Comparison of ENCODE assay signal across 20 cellular contexts in the genomic region with DNA sequence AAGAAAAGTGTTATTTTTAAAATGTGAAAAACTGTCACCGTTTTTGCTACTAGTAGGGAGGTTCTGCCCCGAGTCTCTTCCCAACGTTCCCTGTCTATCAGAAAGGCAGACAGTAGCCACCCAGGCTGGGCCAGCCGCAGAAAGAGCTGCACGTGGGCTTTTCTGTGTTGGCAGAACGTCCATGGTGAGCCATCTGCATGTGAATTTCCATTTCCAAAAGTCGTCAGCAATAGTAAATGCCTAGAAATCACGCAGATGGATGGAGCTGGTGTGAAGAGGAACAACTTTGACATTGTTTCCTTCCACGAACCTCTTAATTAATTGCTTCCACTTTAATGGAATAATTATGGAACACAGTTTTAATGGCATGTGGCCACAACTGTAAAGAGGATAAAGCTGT.
A peak's percentile ranks its signal among the peaks of the same experiment; 100 is the strongest.
DNase-seq lines count a peak whose midpoint lies in the region; ATAC-seq, FAIRE-seq and TF ChIP-seq lines count a peak whose summit lies in the region.
"Had no signal": no experiment of that assay in that cellular context is flagged by ENCODE, and none has a peak within 500 bp of the region (broad histone marks: within the 10 kb centered on the region; RNA-seq: fewer than 3 reads in every experiment).

No MANE protein-coding gene starts in this region.

- H4K5ac ChIP-seq in H1 (ENCODE audit: insufficient read length, low read depth, low read length) (no peak overlapping the region), mesendoderm (ENCODE audit: low read length) (no peak overlapping the region)

- H3K14ac ChIP-seq in H1 (ENCODE audit: insufficient read length), result no peak overlapping the region

- H3K23me2 ChIP-seq in H1 (ENCODE audit: low read depth, low read length), result no peaks in the 10 kb centered on the region

- H4K8ac ChIP-seq in H1 (ENCODE audit: extremely low read depth, insufficient read depth, low read length) (no peak overlapping the region; the same call in 1 of the 2 replicates), mesendoderm (ENCODE audit: low read depth, low read length) (no peak overlapping the region)

- no peaks in the 10 kb centered on the region for H3K79me1 ChIP-seq in H1 (ENCODE audit: low read depth, low read length)
- H3K79me1 ChIP-seq in mesendoderm (ENCODE audit: low read length), result no peaks in the 10 kb centered on the region

- CTCF ChIA-PET in H1 (lab: Charles Lee; ENCODE audit: partially characterized antibody), result interaction anchor here (1.0 to 1.9 kb wide), 4 partner anchors 18 to 113 kb away, joined by 3 to 5 read pairs (median 4); no protein-coding TSS in a partner anchor

- H3K18ac ChIP-seq in H1 (ENCODE audit: extremely low read depth, low read length), result no peak overlapping the region
- no peak overlapping the region for H3K18ac ChIP-seq in mesendoderm (ENCODE audit: low read length)

- H3K27me3 ChIP-seq in cardiac muscle cell (no peaks in the 10 kb centered on the region), left ventricle myocardium inferior (ENCODE audit: low read depth) (no peaks in the 10 kb centered on the region), H1 (replicated peaks in 1 of 4; ENCODE audit: control insufficient read depth in 3 of 4, extremely low read depth in 1 of 4, insufficient read depth in 3 of 4, low read length in 3 of 4) (no peaks in the 10 kb centered on the region), mesendoderm (ENCODE audit: insufficient read depth, low read length, poor library complexity) (no peaks in the 10 kb centered on the region), upper lobe of right lung (no peaks in the 10 kb centered on the region)
- H3K27me3 ChIP-seq: esophagus squamous epithelium, neutrophil, upper lobe of left lung had no signal

- no peak overlapping the region for H3K9ac ChIP-seq in H1 (replicated peaks in 1 of 4; ENCODE audit: extremely low read depth in 1 of 4, low read depth in 3 of 4, low read length in 3 of 4)
- H3K9ac ChIP-seq in mesendoderm (ENCODE audit: low read length), result no peak overlapping the region

- DNase-seq in cardiac muscle cell (ENCODE audit: low read depth in 1 of 2, low spot score in 1 of 2), result peak in 1 of 2 donors; percentile 29
- DNase-seq in left ventricle myocardium inferior, result no peak
- no peak for DNase-seq in H1 (ENCODE audit: low read depth in 1 of 2, low spot score in 2 of 2)
- DNase-seq in mesendoderm, result no peak
- DNase-seq in upper lobe of right lung, result no peak
- DNase-seq: 8988T; activated CD4-positive, alpha-beta memory T cell treated with anti-CD3 and anti-CD28 coated beads, Interleukin-2, amount 10 ng/mL, durations not matched to agents 7 days and 5 days; CD4-positive, alpha-beta T cell; DMS79 treated with DMSO at 0.1 percent for 48 hours; esophagus squamous epithelium; lower lobe of right lung; MM.1S; NCI-H69; PC-3; stimulated activated naive B cell treated with anti-CD40 and anti-IgM and Interleukin-4, amounts not matched to agents 10 μg/mL and 1 μg/mL and 100 μg/mL, for 72 hours; upper lobe of left lung had no signal

- WGBS in H1 (ENCODE audit: extremely low coverage in 1 of 2, insufficient coverage in 1 of 2, insufficient read length in 1 of 2, insufficient replicate concordance in 2 of 2, low coverage in 1 of 2, low lambda C conversion rate in 2 of 2, missing lambda C conversion rate in 1 of 2), 2 experiments, result 69% methylated on average over 9 of the region's 9 CpGs; no CpG with 5 or more reads in 1 of the 2 experiments
- no CpG with 5 or more reads among the region's 9 CpGs for WGBS in mesendoderm (ENCODE audit: extremely low coverage, insufficient coverage, low lambda C conversion rate)

- H2BK20ac ChIP-seq in H1 (ENCODE audit: low read length), result no peak overlapping the region

- TF ChIP-seq POLR2A in H1 (IDR thresholded peaks at IDR 0.05; ENCODE audit: control extremely low read depth in 1 of 2, low read depth in 2 of 2, low read length in 2 of 2), result no peak

- intact Hi-C loops in left ventricle myocardium inferior (cut with micrococcal nuclease) (no loop called here), upper lobe of right lung (cut with DNase I) (no loop called here)

- no peak overlapping the region for H4K91ac ChIP-seq in H1 (replicated peaks; ENCODE audit: insufficient read length, low read length)

- TF ChIP-seq RAD21 in H1 (IDR thresholded peaks at IDR 0.05 in 1 of 2, conservative IDR thresholded peaks at IDR 0.05 in 1 of 2; ENCODE audit: low read depth in 2 of 2, low read length in 2 of 2), result no peak

- peak overlapping the region in 1 of 2 experiments; percentile 35; a peak in 1 of 4 replicates for H3K4me2 ChIP-seq in H1 (ENCODE audit: insufficient read depth in 1 of 2, low read depth in 2 of 2, low read length in 2 of 2)
- H3K4me2 ChIP-seq in mesendoderm (ENCODE audit: low read length), result no peak overlapping the region

- H2BK15ac ChIP-seq in H1 (ENCODE audit: low read length) (no peak overlapping the region), mesendoderm (replicated peaks; ENCODE audit: low read depth) (no peak overlapping the region)

- H3K4me1 ChIP-seq in cardiac muscle cell (ENCODE audit: low read depth) (peaks cover 15% of the 10 kb centered on the region), left ventricle myocardium inferior (no peaks in the 10 kb centered on the region), H1 (replicated peaks in 1 of 4; ENCODE audit: control insufficient read depth in 3 of 4, insufficient read depth in 4 of 4, low read length in 3 of 4) (peaks cover 8 to 19% (median 11%) of the 10 kb centered on the region in 4 experiments), mesendoderm (ENCODE audit: control insufficient read depth, low read depth, low read length) (peaks cover 12% of the 10 kb centered on the region), upper lobe of right lung (no peaks in the 10 kb centered on the region)
- H3K4me1 ChIP-seq: esophagus squamous epithelium, lower lobe of right lung, upper lobe of left lung had no signal

- H3K4me3 ChIP-seq in cardiac muscle cell, result no peak overlapping the region
- H3K4me3 ChIP-seq in left ventricle myocardium inferior, result no peak overlapping the region
- no peak overlapping the region for H3K4me3 ChIP-seq in H1 (ENCODE audit: extremely low read depth in 1 of 4, insufficient read depth in 2 of 4, low read depth in 3 of 4, low read length in 4 of 4)
- no peak overlapping the region for H3K4me3 ChIP-seq in mesendoderm (ENCODE audit: low read length)
- no peak overlapping the region for H3K4me3 ChIP-seq in upper lobe of right lung
- H3K4me3 ChIP-seq: esophagus squamous epithelium, lower lobe of right lung, upper lobe of left lung had no signal

- H3K4ac ChIP-seq in H1 (replicated peaks; ENCODE audit: insufficient read length, low read depth, low read length) (no peak overlapping the region), mesendoderm (ENCODE audit: low read depth, low read length) (no peak overlapping the region)

- H3K36me3 ChIP-seq in cardiac muscle cell (peaks cover 22% of the 10 kb centered on the region), left ventricle myocardium inferior (peaks cover 60% of the 10 kb centered on the region), H1 (ENCODE audit: control insufficient read depth in 2 of 4, insufficient read depth in 4 of 4, low read length in 3 of 4) (peaks cover 0 to 10% (median 0%) of the 10 kb centered on the region in 4 experiments; a peak in 3 of 8 replicates), mesendoderm (ENCODE audit: control insufficient read depth, insufficient read depth, low read length) (peaks cover 2% of the 10 kb centered on the region), upper lobe of right lung (peaks cover 62% of the 10 kb centered on the region)

- H3K23ac ChIP-seq in H1 (ENCODE audit: insufficient read length) (no peak overlapping the region), mesendoderm (ENCODE audit: low read length) (peak overlapping the region; percentile 66)

- H3K27ac ChIP-seq in cardiac muscle cell (peak overlapping the region; percentile 82), left ventricle myocardium inferior (replicated peaks) (no peak overlapping the region), H1 (ENCODE audit: low read depth, low read length) (no peak overlapping the region), mesendoderm (ENCODE audit: low read depth, low read length) (no peak overlapping the region), temporal lobe (ENCODE audit: low read depth, low read length) (peak overlapping the region; percentile 36), upper lobe of right lung (no peak overlapping the region)
- H3K27ac ChIP-seq: esophagus squamous epithelium, lower lobe of right lung, neutrophil, upper lobe of left lung had no signal

- H3K56ac ChIP-seq in H1 (replicated peaks; ENCODE audit: insufficient read length, low read depth, low read length) (no peak overlapping the region), mesendoderm (ENCODE audit: low read length) (peak overlapping the region; percentile 67)

- H2AK5ac ChIP-seq in H1 (ENCODE audit: low read depth, low read length) (no peak overlapping the region), mesendoderm (ENCODE audit: low read length) (no peak overlapping the region)

- no peaks in the 10 kb centered on the region for H3K9me3 ChIP-seq in cardiac muscle cell (ENCODE audit: low read depth)
- H3K9me3 ChIP-seq in left ventricle myocardium inferior (replicated peaks), result no peaks in the 10 kb centered on the region
- no peaks in the 10 kb centered on the region for H3K9me3 ChIP-seq in H1 (ENCODE audit: insufficient read depth in 2 of 2, low read depth in 1 of 2, low read length in 1 of 2)
- no peaks in the 10 kb centered on the region for H3K9me3 ChIP-seq in upper lobe of right lung
- H3K9me3 ChIP-seq: esophagus squamous epithelium, lower lobe of right lung, neutrophil, upper lobe of left lung had no signal

- no peaks in the 10 kb centered on the region for H4K20me1 ChIP-seq in H1 (replicated peaks in 1 of 2; ENCODE audit: control insufficient read depth in 1 of 2, insufficient read depth in 2 of 2, low read length in 2 of 2)

- FAIRE-seq in H1 (lab: Jason Lieb, UNC), result no peak

- H2BK120ac ChIP-seq in H1 (replicated peaks; ENCODE audit: low read depth, low read length), result no peak overlapping the region
- no peak overlapping the region for H2BK120ac ChIP-seq in mesendoderm (ENCODE audit: low read depth, low read length)

- TF ChIP-seq EP300 in H1 (IDR thresholded peaks at IDR 0.05; ENCODE audit: borderline replicate concordance in 1 of 2, low read depth in 2 of 2, low read length in 2 of 2), result no peak

- 0 out of 2 replicates have a peak overlapping the region, but pooled peaks have one; percentile 12 for H2BK12ac ChIP-seq in H1 (ENCODE audit: low read depth, low read length)

- POLR2A ChIA-PET in H1 (lab: Charles Lee; ENCODE audit: partially characterized antibody), result no interaction called here

- no peak for TF ChIP-seq CTCF in cardiac muscle cell (IDR thresholded peaks at IDR 0.05; ENCODE audit: low read depth, low read length)
- no peak for TF ChIP-seq CTCF in left ventricle myocardium inferior (IDR thresholded peaks at IDR 0.05; ENCODE audit: borderline replicate concordance)
- no peak for TF ChIP-seq CTCF in H1 (IDR thresholded peaks at IDR 0.05; ENCODE audit: control extremely low read depth in 1 of 3, insufficient read depth in 1 of 3, low read depth in 1 of 3, low read length in 3 of 3)
- no peak for TF ChIP-seq CTCF in upper lobe of right lung (IDR thresholded peaks at IDR 0.05)

- no peak for ATAC-seq in HG03460 (IDR thresholded peaks at IDR 0.05; ENCODE audit: unreplicated experiment)
- ATAC-seq in upper lobe of right lung, result no peak
- no peak for ATAC-seq in HG03108 (IDR thresholded peaks at IDR 0.05; ENCODE audit: unreplicated experiment)
- ATAC-seq: lower lobe of right lung; PC-3; stimulated activated naive B cell treated with anti-CD40 and anti-IgM and Interleukin-4, amounts not matched to agents 10 μg/mL and 1 μg/mL and 100 μg/mL, for 72 hours had no signal

- H3K79me2 ChIP-seq in H1 (ENCODE audit: control insufficient read depth in 1 of 2, insufficient read depth in 2 of 2, low read length in 2 of 2), result no peaks in the 10 kb centered on the region
- H3K79me2 ChIP-seq in mesendoderm (ENCODE audit: control insufficient read depth, insufficient read depth, low read length), result no peaks in the 10 kb centered on the region

- H2BK5ac ChIP-seq in H1 (ENCODE audit: low read depth, low read length) (no peak overlapping the region), mesendoderm (ENCODE audit: low read length) (no peak overlapping the region)

- no peak overlapping the region for H2AFZ ChIP-seq in H1 (ENCODE audit: low read length)

Comparison
In these comparisons a context has a peak if more than half of its experiments do, and no peak if none do; other contexts are left out.
1. H3K27ac ChIP-seq: peak in cardiac muscle cell (single experiment) and temporal lobe (single experiment); none in left ventricle myocardium inferior (single experiment), H1 (single experiment), mesendoderm (single experiment) and upper lobe of right lung (single experiment).